ENCODE assay signal across 13 cellular contexts in the genomic region with DNA sequence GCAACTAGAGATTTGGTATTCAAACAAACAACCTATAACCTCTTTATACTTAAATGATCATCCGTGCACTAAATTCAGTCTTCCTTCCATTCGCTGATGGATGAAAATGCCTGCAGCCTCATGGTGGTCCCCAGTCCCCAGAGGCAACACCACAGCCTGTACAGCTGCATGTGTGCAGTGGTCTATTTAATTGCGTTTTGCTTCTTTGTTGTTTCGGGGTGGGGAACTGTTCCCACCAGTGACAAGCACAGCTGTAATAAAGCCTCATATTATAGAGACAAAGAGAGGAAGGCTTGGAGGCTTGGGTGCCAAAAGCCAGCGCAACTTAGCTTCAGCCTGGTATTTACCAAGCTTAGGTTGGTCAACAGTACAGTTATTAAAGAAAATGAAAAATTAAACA. TPM values are rescaled to one million over a fixed set of nuclear protein-coding genes. Genes with fewer than 3 reads are reported as not detected.
A peak's percentile ranks its signal among the peaks of the same experiment; 100 is the strongest.
DNase-seq lines count a peak whose midpoint lies in the region; ATAC-seq and TF ChIP-seq lines count a peak whose summit lies in the region.
"Had no signal": no experiment of that assay in that cellular context is flagged by ENCODE, and none has a peak within 500 bp of the region (broad histone marks: within the 10 kb centered on the region; RNA-seq: fewer than 3 reads in every experiment).

No MANE protein-coding gene starts in this region.

- DNase-seq in activated CD4-positive, alpha-beta T cell treated with anti-CD3 and anti-CD28 coated beads, Interleukin-2, amount 10 ng/mL, durations not matched to agents 24 days and 14 days = no peak
- DNase-seq in activated CD4-positive, alpha-beta T cell treated with anti-CD3 and anti-CD28 coated beads for 48 hours = no peak
- DNase-seq in SJSA1 (ENCODE audit: low read depth in 1 of 2, low spot score in 2 of 2) (peak; percentile 68 to 82), lower lobe of right lung (no peak), suprapubic skin (ENCODE audit: low spot score in 2 of 2) (peak; percentile 25 to 28), NCI-H1694 treated with DMSO at 0.1 percent for 48 hours (lab: John Stamatoyannopoulos, UW) (no peak)
- DNase-seq in activated T-cell treated with anti-CD3 and anti-CD28 coated beads, Interleukin-2, amount 50 U/mL, for 1 hour = no peak
- DNase-seq: effector memory CD4-positive, alpha-beta T cell; mammary epithelial cell had no signal

- TF ChIP-seq POLR2A in suprapubic skin (IDR thresholded peaks at IDR 0.05) = no peak

- H3K27ac ChIP-seq in SJSA1 = no peak overlapping the region
- H3K27ac ChIP-seq in lower lobe of right lung = peak overlapping the region; percentile 64
- peak overlapping the region; percentile 47 for H3K27ac ChIP-seq in suprapubic skin

- H3K9me3 Mint-ChIP-seq in activated CD4-positive, alpha-beta T cell treated with anti-CD3 and anti-CD28 coated beads, Interleukin-2, amount 10 ng/mL, durations not matched to agents 24 days and 14 days = no peaks in the 10 kb centered on the region

- H3K9me3 ChIP-seq in SJSA1 (replicated peaks) (peaks cover 3% of the 10 kb centered on the region; the same call in 1 of the 2 replicates), lower lobe of right lung (no peaks in the 10 kb centered on the region), suprapubic skin (no peaks in the 10 kb centered on the region)
- H3K9me3 ChIP-seq: thoracic aorta had no signal

- H3K27me3 ChIP-seq in SJSA1 (replicated peaks) (0 out of 2 replicates have a peak, but pooled peaks cover 8% of the 10 kb centered on the region), lower lobe of right lung (ENCODE audit: low read depth) (no peaks in the 10 kb centered on the region), suprapubic skin (peaks cover 5% of the 10 kb centered on the region)

- no peak for TF ChIP-seq EP300 in suprapubic skin (IDR thresholded peaks at IDR 0.05)

- H3K4me3 ChIP-seq in SJSA1 (no peak overlapping the region), lower lobe of right lung (no peak overlapping the region), suprapubic skin (no peak overlapping the region)

- ATAC-seq in lower lobe of right lung (no peak), HG03175 (IDR thresholded peaks at IDR 0.05; ENCODE audit: unreplicated experiment) (no peak)

- peaks cover 61% of the 10 kb centered on the region for H3K4me1 Mint-ChIP-seq in activated CD4-positive, alpha-beta T cell treated with anti-CD3 and anti-CD28 coated beads, Interleukin-2, amount 10 ng/mL, durations not matched to agents 24 days and 14 days

- H3K4me1 ChIP-seq in SJSA1 (replicated peaks) (no peaks in the 10 kb centered on the region; the same call in 1 of the 2 replicates), lower lobe of right lung (peaks cover 79% of the 10 kb centered on the region), suprapubic skin (peaks cover 30% of the 10 kb centered on the region)

- H3K36me3 ChIP-seq in SJSA1 = no peaks in the 10 kb centered on the region
- H3K36me3 ChIP-seq in lower lobe of right lung = no peaks in the 10 kb centered on the region
- no peaks in the 10 kb centered on the region for H3K36me3 ChIP-seq in suprapubic skin
- H3K36me3 ChIP-seq: thoracic aorta had no signal

- H3K4me3 Mint-ChIP-seq in activated CD4-positive, alpha-beta T cell treated with anti-CD3 and anti-CD28 coated beads, Interleukin-2, amount 10 ng/mL, durations not matched to agents 24 days and 14 days = no peak overlapping the region

- H3K27me3 Mint-ChIP-seq in activated CD4-positive, alpha-beta T cell treated with anti-CD3 and anti-CD28 coated beads, Interleukin-2, amount 10 ng/mL, durations not matched to agents 24 days and 14 days = no peaks in the 10 kb centered on the region

- TF ChIP-seq CTCF in lower lobe of right lung (IDR thresholded peaks at IDR 0.05) = no peak
- no peak for TF ChIP-seq CTCF in suprapubic skin (IDR thresholded peaks at IDR 0.05)

- intact Hi-C loops in activated CD4-positive, alpha-beta T cell treated with anti-CD3 and anti-CD28 coated beads, Interleukin-2, amount 10 ng/mL, durations not matched to agents 24 days and 14 days (cut with micrococcal nuclease) = no loop called here
- intact Hi-C loops in lower lobe of right lung (cut with DNase I) = no loop called here

- H3K36me3 Mint-ChIP-seq in activated CD4-positive, alpha-beta T cell treated with anti-CD3 and anti-CD28 coated beads, Interleukin-2, amount 10 ng/mL, durations not matched to agents 24 days and 14 days (ENCODE audit: low read depth) = peaks cover 8% of the 10 kb centered on the region

- 72% methylated on average over 5 of the region's 5 CpGs for WGBS in suprapubic skin

- peak overlapping the region; percentile 12 for H3K27ac Mint-ChIP-seq in activated CD4-positive, alpha-beta T cell treated with anti-CD3 and anti-CD28 coated beads, Interleukin-2, amount 10 ng/mL, durations not matched to agents 24 days and 14 days

RNA-seq across cellular contexts. Expression of gene SELPLG, which starts 3.9 kb away (rescaled TPM):
- total RNA-seq in activated CD4-positive, alpha-beta T cell treated with anti-CD3 and anti-CD28 coated beads, Interleukin-2, amount 10 ng/mL, durations not matched to agents 24 days and 14 days = 47.4 and 49.4 TPM in 2 replicates
- 2.1 and 2.9 TPM in 2 replicates for total RNA-seq in SJSA1 (2014; rRNA removed; shearing (Covaris generic))
- 59.9 TPM for total RNA-seq in lower lobe of right lung
- 1 to 10 TPM; 1.3 to 5.6 (median 3.0) TPM for total RNA-seq in suprapubic skin

RNA-seq across cellular contexts. Expression of gene TMEM119, which starts 39.7 kb away (rescaled TPM):
- 0.47 TPM in 1 of 2 replicates, not detected in the other for total RNA-seq in activated CD4-positive, alpha-beta T cell treated with anti-CD3 and anti-CD28 coated beads, Interleukin-2, amount 10 ng/mL, durations not matched to agents 24 days and 14 days
- total RNA-seq in SJSA1 (2014; rRNA removed; shearing (Covaris generic)) = 225 and 311 TPM in 2 replicates
- total RNA-seq in lower lobe of right lung (13.4 TPM), suprapubic skin (10 to 100 TPM in 1 of 4 donors, 1 to 10 TPM in 2, under 1 TPM in 1; 0.24 to 10.9 (median 6.3) TPM)
- total RNA-seq: A172, renal cortical epithelial cell had no signal

Comparison
In these comparisons a context has a peak if more than half of its experiments do, and no peak if none do; other contexts are left out.
1. DNase-seq: peak in SJSA1 (2 of 2) and suprapubic skin (2 of 2); none in activated CD4-positive, alpha-beta T cell treated with anti-CD3 and anti-CD28 coated beads, Interleukin-2, amount 10 ng/mL, durations not matched to agents 24 days and 14 days (single experiment), activated CD4-positive, alpha-beta T cell treated with anti-CD3 and anti-CD28 coated beads for 48 hours (single experiment), lower lobe of right lung (single experiment), NCI-H1694 treated with DMSO at 0.1 percent for 48 hours (single experiment) and activated T-cell treated with anti-CD3 and anti-CD28 coated beads, Interleukin-2, amount 50 U/mL, for 1 hour (single experiment).
2. RNA of gene TMEM119, which starts 39.7 kb away (total RNA-seq): 225 to 311 TPM in SJSA1; 13.4 TPM in lower lobe of right lung (single experiment), 0.24 to 10.9 TPM in suprapubic skin and 0.47 TPM in activated CD4-positive, alpha-beta T cell treated with anti-CD3 and anti-CD28 coated beads, Interleukin-2, amount 10 ng/mL, durations not matched to agents 24 days and 14 days; every median in the first group is over 10 times any median in the second.